In genomic region chr12:55727643-55728184, GRCh38 we compare ENCODE assay signal across 8 cellular contexts. TPM values are rescaled to one million over a fixed set of nuclear protein-coding genes. Genes with fewer than 3 reads are reported as not detected.
DNase-seq lines count a peak whose midpoint lies in the region; ATAC-seq, FAIRE-seq and TF ChIP-seq lines count a peak whose summit lies in the region.

No MANE protein-coding gene starts in this region.

- peak overlapping the region; percentile 24 for H3K4ac ChIP-seq in H1 (replicated peaks; ENCODE audit: insufficient read length, low read depth, low read length)

- TF ChIP-seq POLR2A in H1 (IDR thresholded peaks at IDR 0.05; ENCODE audit: control extremely low read depth in 1 of 2, low read depth in 2 of 2, low read length in 2 of 2) (no peak), GM12891 (IDR thresholded peaks at IDR 0.05; ENCODE audit: low read depth, low read length) (no peak)

- H3K4me3 ChIP-seq in GM12865 (ENCODE audit: low read depth, low read length) = peak overlapping the region; percentile 77
- peak overlapping the region; percentile 54 to 93 (median 90) for H3K4me3 ChIP-seq in H1 (ENCODE audit: extremely low read depth in 1 of 4, insufficient read depth in 2 of 4, low read depth in 3 of 4, low read length in 4 of 4)

- no peak overlapping the region for H2BK20ac ChIP-seq in H1 (ENCODE audit: low read length)

- H2AFZ ChIP-seq in H1 (ENCODE audit: low read length) = no peak overlapping the region

- H2BK120ac ChIP-seq in H1 (replicated peaks; ENCODE audit: low read depth, low read length) = no peak overlapping the region

- peak overlapping the region; percentile 5 for H3K56ac ChIP-seq in H1 (replicated peaks; ENCODE audit: insufficient read length, low read depth, low read length)

- no peak for TF ChIP-seq RAD21 in H1 (IDR thresholded peaks at IDR 0.05 in 1 of 2, conservative IDR thresholded peaks at IDR 0.05 in 1 of 2; ENCODE audit: low read depth in 2 of 2, low read length in 2 of 2)

- H4K8ac ChIP-seq in H1 (ENCODE audit: extremely low read depth, insufficient read depth, low read length) = no peak overlapping the region; the same call in 1 of the 2 replicates

- H3K18ac ChIP-seq in H1 (ENCODE audit: extremely low read depth, low read length) = peak overlapping the region; percentile 85

- TF ChIP-seq EP300 in H1 (IDR thresholded peaks at IDR 0.05; ENCODE audit: borderline replicate concordance in 1 of 2, low read depth in 2 of 2, low read length in 2 of 2) = no peak

- H4K91ac ChIP-seq in H1 (replicated peaks; ENCODE audit: insufficient read length, low read length) = peak overlapping the region; percentile 40

- H3K79me2 ChIP-seq in H1 (ENCODE audit: control insufficient read depth in 1 of 2, insufficient read depth in 2 of 2, low read length in 2 of 2) = peaks cover 0 to 17% of the 10 kb centered on the region in 2 experiments; a peak in 2 of 4 replicates

- no peak overlapping the region for H2BK12ac ChIP-seq in H1 (ENCODE audit: low read depth, low read length)

- H3K4me1 ChIP-seq in H1 (replicated peaks in 1 of 4; ENCODE audit: control insufficient read depth in 3 of 4, insufficient read depth in 4 of 4, low read length in 3 of 4) = peaks cover 0 to 12% (median 10%) of the 10 kb centered on the region in 4 experiments; a peak in 6 of 7 replicates

- peaks cover 5% of the 10 kb centered on the region; the same call in 1 of the 2 replicates for H3K79me1 ChIP-seq in H1 (ENCODE audit: low read depth, low read length)

- peak overlapping the region; percentile 25; the same call in 1 of the 2 replicates for H3K27ac ChIP-seq in H1 (ENCODE audit: low read depth, low read length)

- no peaks in the 10 kb centered on the region for H3K9me3 ChIP-seq in H1 (ENCODE audit: insufficient read depth in 2 of 2, low read depth in 1 of 2, low read length in 1 of 2)

- FAIRE-seq in RCC 7860 (lab: Jason Lieb, UNC) (no peak), H1 (lab: Jason Lieb, UNC) (no peak), GM12891 (lab: Jason Lieb, UNC) (no peak)

- H2BK5ac ChIP-seq in H1 (ENCODE audit: low read depth, low read length) = peak overlapping the region; percentile 77; the same call in 1 of the 2 replicates

- WGBS in H1 (ENCODE audit: extremely low coverage in 1 of 2, insufficient coverage in 1 of 2, insufficient read length in 1 of 2, insufficient replicate concordance in 2 of 2, low coverage in 1 of 2, low lambda C conversion rate in 2 of 2, missing lambda C conversion rate in 1 of 2), 2 experiments = 22% methylated on average over 8 of the region's 9 CpGs; no CpG with 5 or more reads in 1 of the 2 experiments

- POLR2A ChIA-PET in H1 (lab: Charles Lee; ENCODE audit: partially characterized antibody) = interaction anchor here (1.2 to 34.1 kb wide), 5 partner anchors 9 to 38 kb away, joined by 4 to 809 read pairs (median 21); partner anchors contain the start of genes BLOC1S1, ITGA7 and RDH5

- no peak overlapping the region for H3K14ac ChIP-seq in H1 (ENCODE audit: insufficient read length)

- peak overlapping the region; percentile 65 for H2BK15ac ChIP-seq in H1 (ENCODE audit: low read length)

- peaks cover 2 to 6% of the 10 kb centered on the region in 2 experiments for H4K20me1 ChIP-seq in H1 (replicated peaks in 1 of 2; ENCODE audit: control insufficient read depth in 1 of 2, insufficient read depth in 2 of 2, low read length in 2 of 2)

- DNase-seq in GM12865 (ENCODE audit: low read depth) = no peak
- DNase-seq in RCC 7860 (ENCODE audit: low spot score) = peak; percentile 74
- no peak for DNase-seq in H1 (ENCODE audit: low read depth in 1 of 2, low spot score in 2 of 2)
- peak; percentile 62 for DNase-seq in mucosa of gallbladder (ENCODE audit: low spot score)
- DNase-seq in GM12891 (ENCODE audit: insufficient read length, low spot score) = no peak
- DNase-seq in NCI-H1092 treated with DMSO at 0.1 percent for 48 hours (lab: John Stamatoyannopoulos, UW) = no peak

- H3K36me3 ChIP-seq in H1 (ENCODE audit: control insufficient read depth in 2 of 4, insufficient read depth in 4 of 4, low read length in 3 of 4) = peaks cover 6 to 29% (median 15%) of the 10 kb centered on the region in 4 experiments; a peak in 5 of 8 replicates

- peak overlapping the region; percentile 26 to 75 (median 56); a peak in 5 of 7 replicates for H3K9ac ChIP-seq in H1 (replicated peaks in 1 of 4; ENCODE audit: extremely low read depth in 1 of 4, low read depth in 3 of 4, low read length in 3 of 4)

- no peaks in the 10 kb centered on the region for H3K27me3 ChIP-seq in H1 (replicated peaks in 1 of 4; ENCODE audit: control insufficient read depth in 3 of 4, extremely low read depth in 1 of 4, insufficient read depth in 3 of 4, low read length in 3 of 4)

- H3K23ac ChIP-seq in H1 (ENCODE audit: insufficient read length) = no peak overlapping the region

- H3K4me2 ChIP-seq in H1 (ENCODE audit: insufficient read depth in 1 of 2, low read depth in 2 of 2, low read length in 2 of 2) = peak overlapping the region; percentile 82 to 92

- ATAC-seq in HG03378 (IDR thresholded peaks at IDR 0.05; ENCODE audit: unreplicated experiment) (no peak), GM21447 (IDR thresholded peaks at IDR 0.05; ENCODE audit: unreplicated experiment) (no peak)

- H4K5ac ChIP-seq in H1 (ENCODE audit: insufficient read length, low read depth, low read length) = no peak overlapping the region

- CTCF ChIA-PET in H1 (lab: Charles Lee; ENCODE audit: partially characterized antibody) = interaction anchor here (1.2 to 1.8 kb wide), 2 partner anchors 10 to 11 kb away, joined by 4 to 16 read pairs; no protein-coding TSS in a partner anchor

- H3K23me2 ChIP-seq in H1 (ENCODE audit: low read depth, low read length) = peaks cover 15% of the 10 kb centered on the region

- no peak overlapping the region for H2AK5ac ChIP-seq in H1 (ENCODE audit: low read depth, low read length)

- TF ChIP-seq CTCF in GM12865 (IDR thresholded peaks at IDR 0.05; ENCODE audit: insufficient read depth, low read depth, low read length, missing control alignments) (no peak), H1 (IDR thresholded peaks at IDR 0.05; ENCODE audit: control extremely low read depth in 1 of 3, insufficient read depth in 1 of 3, low read depth in 1 of 3, low read length in 3 of 3) (no peak)

RNA-seq across cellular contexts. Expression of gene CD63, which starts 1.1 kb away (rescaled TPM):
- 440 and 460 TPM in 2 replicates for total RNA-seq in H1 (2021; fragmentation: NEBNext Ultra II Directional; extraction: Animal tissue kit (Norgen Biotek cat#: 25700))
- polyA plus RNA-seq in H1 (2011; rRNA removed) = 525 and 526 TPM in 2 replicates
- polyA plus RNA-seq in H1 (2011; cell fraction: cytosol; rRNA removed) = 544 TPM
- polyA plus RNA-seq in H1 (2011; cell fraction: nucleus; rRNA removed) = 196 TPM
- polyA plus RNA-seq in H1 (2012, experiment 1 of 2) = 431 to 625 TPM (median 595 TPM) in 4 replicates
- 1,065 TPM for polyA plus RNA-seq in H1 (2012, experiment 2 of 2)
- polyA plus RNA-seq in H1 (2013, experiment 1 of 2) = 1,099 TPM
- polyA plus RNA-seq in H1 (2013, experiment 2 of 2) = 1,353 TPM
- polyA minus RNA-seq in H1 (2011; rRNA and poly(A)+ RNA removed) = 146 and 194 TPM in 2 replicates
- 119 TPM for polyA minus RNA-seq in H1 (2011; cell fraction: cytosol; rRNA and poly(A)+ RNA removed)
- polyA minus RNA-seq in H1 (2011; cell fraction: nucleus; rRNA and poly(A)+ RNA removed) = 71.1 TPM
- total RNA-seq in mucosa of gallbladder = 1,148 TPM
- 172 TPM for polyA plus RNA-seq in GM12891 (2012; ENCODE audit: low read depth, missing spikeins)

RNA-seq across cellular contexts. Expression of gene RDH5, which starts 7.5 kb away (rescaled TPM):
- total RNA-seq in H1 (2021; fragmentation: NEBNext Ultra II Directional; extraction: Animal tissue kit (Norgen Biotek cat#: 25700)) = 4.2 and 4.5 TPM in 2 replicates
- 6.0 and 7.1 TPM in 2 replicates for polyA plus RNA-seq in H1 (2011; rRNA removed)
- 8.7 TPM for polyA plus RNA-seq in H1 (2011; cell fraction: cytosol; rRNA removed)
- 14.0 TPM for polyA plus RNA-seq in H1 (2011; cell fraction: nucleus; rRNA removed)
- 5.4 to 9.4 TPM (median 6.1 TPM) in 4 replicates for polyA plus RNA-seq in H1 (2012, experiment 1 of 2)
- 2.8 TPM for polyA plus RNA-seq in H1 (2012, experiment 2 of 2)
- polyA plus RNA-seq in H1 (2013, experiment 1 of 2) = 5.6 TPM
- polyA plus RNA-seq in H1 (2013, experiment 2 of 2) = 4.7 TPM
- polyA minus RNA-seq in H1 (2011; rRNA and poly(A)+ RNA removed) = 6.7 and 7.3 TPM in 2 replicates
- polyA minus RNA-seq in H1 (2011; cell fraction: cytosol; rRNA and poly(A)+ RNA removed) = 3.8 TPM
- polyA minus RNA-seq in H1 (2011; cell fraction: nucleus; rRNA and poly(A)+ RNA removed) = 14.1 TPM
- 43.0 TPM for total RNA-seq in mucosa of gallbladder
- polyA plus RNA-seq in GM12891 (2012; ENCODE audit: low read depth, missing spikeins) = 7.2 TPM

RNA-seq across cellular contexts. Expression of gene BLOC1S1, which starts 11.9 kb away (rescaled TPM):
- 84.3 and 91.1 TPM in 2 replicates for total RNA-seq in H1 (2021; fragmentation: NEBNext Ultra II Directional; extraction: Animal tissue kit (Norgen Biotek cat#: 25700))
- 149 and 185 TPM in 2 replicates for polyA plus RNA-seq in H1 (2011; rRNA removed)
- polyA plus RNA-seq in H1 (2011; cell fraction: cytosol; rRNA removed) = 215 TPM
- polyA plus RNA-seq in H1 (2011; cell fraction: nucleus; rRNA removed) = 132 TPM
- 124 to 187 TPM (median 163 TPM) in 4 replicates for polyA plus RNA-seq in H1 (2012, experiment 1 of 2)
- 152 TPM for polyA plus RNA-seq in H1 (2012, experiment 2 of 2)
- 87.5 TPM for polyA plus RNA-seq in H1 (2013, experiment 1 of 2)
- 85.4 TPM for polyA plus RNA-seq in H1 (2013, experiment 2 of 2)
- polyA minus RNA-seq in H1 (2011; rRNA and poly(A)+ RNA removed) = 41.3 and 44.1 TPM in 2 replicates
- 24.3 TPM for polyA minus RNA-seq in H1 (2011; cell fraction: cytosol; rRNA and poly(A)+ RNA removed)
- polyA minus RNA-seq in H1 (2011; cell fraction: nucleus; rRNA and poly(A)+ RNA removed) = 27.7 TPM
- total RNA-seq in mucosa of gallbladder = 158 TPM
- 172 TPM for polyA plus RNA-seq in GM12891 (2012; ENCODE audit: low read depth, missing spikeins)

RNA-seq across cellular contexts. Expression of gene GDF11, which starts 15.2 kb away (rescaled TPM):
- 15.1 and 18.2 TPM in 2 replicates for total RNA-seq in H1 (2021; fragmentation: NEBNext Ultra II Directional; extraction: Animal tissue kit (Norgen Biotek cat#: 25700))
- polyA plus RNA-seq in H1 (2011; rRNA removed) = 12.1 and 17.6 TPM in 2 replicates
- polyA plus RNA-seq in H1 (2011; cell fraction: cytosol; rRNA removed) = 12.0 TPM
- polyA plus RNA-seq in H1 (2011; cell fraction: nucleus; rRNA removed) = 42.6 TPM
- polyA plus RNA-seq in H1 (2012, experiment 1 of 2) = 10.2 to 20.2 TPM (median 16.6 TPM) in 4 replicates
- 7.3 TPM for polyA plus RNA-seq in H1 (2012, experiment 2 of 2)
- polyA plus RNA-seq in H1 (2013, experiment 1 of 2) = 8.2 TPM
- polyA plus RNA-seq in H1 (2013, experiment 2 of 2) = 8.0 TPM
- polyA minus RNA-seq in H1 (2011; rRNA and poly(A)+ RNA removed) = 12.7 and 17.0 TPM in 2 replicates
- polyA minus RNA-seq in H1 (2011; cell fraction: cytosol; rRNA and poly(A)+ RNA removed) = 10.0 TPM
- polyA minus RNA-seq in H1 (2011; cell fraction: nucleus; rRNA and poly(A)+ RNA removed) = 26.5 TPM
- 11.5 TPM for total RNA-seq in mucosa of gallbladder
- polyA plus RNA-seq in GM12891 (2012; ENCODE audit: low read depth, missing spikeins) = 8.0 TPM

RNA-seq across cellular contexts. Expression of gene ITGA7, which starts 20.0 kb away (rescaled TPM):
- 76.4 and 86.1 TPM in 2 replicates for total RNA-seq in H1 (2021; fragmentation: NEBNext Ultra II Directional; extraction: Animal tissue kit (Norgen Biotek cat#: 25700))
- 57.6 and 81.5 TPM in 2 replicates for polyA plus RNA-seq in H1 (2011; rRNA removed)
- polyA plus RNA-seq in H1 (2011; cell fraction: cytosol; rRNA removed) = 83.6 TPM
- 576 TPM for polyA plus RNA-seq in H1 (2011; cell fraction: nucleus; rRNA removed)
- 88.5 to 116 TPM (median 98.2 TPM) in 4 replicates for polyA plus RNA-seq in H1 (2012, experiment 1 of 2)
- polyA plus RNA-seq in H1 (2012, experiment 2 of 2) = 49.5 TPM
- polyA plus RNA-seq in H1 (2013, experiment 1 of 2) = 53.7 TPM
- 44.3 TPM for polyA plus RNA-seq in H1 (2013, experiment 2 of 2)
- polyA minus RNA-seq in H1 (2011; rRNA and poly(A)+ RNA removed) = 39.1 and 41.6 TPM in 2 replicates
- polyA minus RNA-seq in H1 (2011; cell fraction: cytosol; rRNA and poly(A)+ RNA removed) = 30.8 TPM
- polyA minus RNA-seq in H1 (2011; cell fraction: nucleus; rRNA and poly(A)+ RNA removed) = 103 TPM
- 152 TPM for total RNA-seq in mucosa of gallbladder
- 4.3 TPM for polyA plus RNA-seq in GM12891 (2012; ENCODE audit: low read depth, missing spikeins)

Comparison
In these comparisons a context has a peak if more than half of its experiments do, and no peak if none do; other contexts are left out.
1. DNase-seq: peak in RCC 7860 (single experiment) and mucosa of gallbladder (single experiment); none in GM12865 (single experiment), H1 (0 of 2), GM12891 (single experiment) and NCI-H1092 treated with DMSO at 0.1 percent for 48 hours (single experiment).